ENCODE assay signal across 8 cellular contexts in genomic region chr12:120264511-120265202, GRCh38. TPM values are rescaled to one million over a fixed set of nuclear protein-coding genes. Genes with fewer than 3 reads are reported as not detected.
DNase-seq lines count a peak whose midpoint lies in the region; ATAC-seq and TF ChIP-seq lines count a peak whose summit lies in the region.

No MANE protein-coding gene starts in this region.

- H3K27me3 Mint-ChIP-seq in HFFc6 (ENCODE audit: insufficient read depth): 0 out of 2 replicates have a peak, but pooled peaks cover 1% of the 10 kb centered on the region

- H3K4me3 Mint-ChIP-seq in HFFc6: peak overlapping the region; percentile 96
- peak overlapping the region; percentile 94 for H3K4me3 Mint-ChIP-seq in stimulated activated effector memory CD8-positive, alpha-beta T cell treated with anti-CD3 and anti-CD28 coated beads, Interleukin-12 subunit alpha, Interleukin-12 subunit beta, amount 100 ng/mL, for 72 hours

- no peaks in the 10 kb centered on the region for H3K27me3 ChIP-seq in iPS-18a (ENCODE audit: control insufficient read depth, insufficient read depth, low read length)

- peaks cover 22% of the 10 kb centered on the region for H3K4me1 ChIP-seq in iPS-18a (ENCODE audit: control insufficient read depth, low read depth, low read length)

- no peaks in the 10 kb centered on the region for H3K36me3 ChIP-seq in iPS-18a (ENCODE audit: control insufficient read depth, low read depth, low read length)

- DNase-seq in HFFc6 (no peak), AG20443 (ENCODE audit: low spot score) (no peak), glomerular visceral epithelial cell (ENCODE audit: extremely low spot score) (no peak), NAMALWA (ENCODE audit: low spot score) (no peak)
- no peak for DNase-seq in activated naive CD4-positive, alpha-beta T cell treated with anti-CD3 and anti-CD28 coated beads, Interleukin-2, amount 50 U/mL, for 72 hours (ENCODE audit: low spot score in 2 of 2)
- no peak for DNase-seq in stimulated activated effector memory CD8-positive, alpha-beta T cell treated with anti-CD3 and anti-CD28 coated beads, Interleukin-12 subunit alpha, Interleukin-12 subunit beta, amount 100 ng/mL, for 72 hours (ENCODE audit: low spot score in 2 of 2)

- H3K27ac Mint-ChIP-seq in HFFc6: peak overlapping the region; percentile 83
- peak overlapping the region; percentile 89 to 90 for H3K27ac Mint-ChIP-seq in activated naive CD4-positive, alpha-beta T cell treated with anti-CD3 and anti-CD28 coated beads, Interleukin-2, amount 50 U/mL, for 72 hours
- peak overlapping the region; percentile 96 for H3K27ac Mint-ChIP-seq in stimulated activated effector memory CD8-positive, alpha-beta T cell treated with anti-CD3 and anti-CD28 coated beads, Interleukin-12 subunit alpha, Interleukin-12 subunit beta, amount 100 ng/mL, for 72 hours

- no peaks in the 10 kb centered on the region for H3K9me3 Mint-ChIP-seq in HFFc6
- no peaks in the 10 kb centered on the region for H3K9me3 Mint-ChIP-seq in activated naive CD4-positive, alpha-beta T cell treated with anti-CD3 and anti-CD28 coated beads, Interleukin-2, amount 50 U/mL, for 72 hours
- H3K9me3 Mint-ChIP-seq in stimulated activated effector memory CD8-positive, alpha-beta T cell treated with anti-CD3 and anti-CD28 coated beads, Interleukin-12 subunit alpha, Interleukin-12 subunit beta, amount 100 ng/mL, for 72 hours: no peaks in the 10 kb centered on the region

- H3K9me3 ChIP-seq in iPS-18a (ENCODE audit: control insufficient read depth, low read depth, low read length): no peaks in the 10 kb centered on the region

- peak overlapping the region; percentile 72 for H3K4me3 ChIP-seq in iPS-18a (ENCODE audit: low read length)

- ATAC-seq in activated naive CD4-positive, alpha-beta T cell treated with anti-CD3 and anti-CD28 coated beads, Interleukin-2, amount 50 U/mL, for 72 hours: peak in 1 of 2 donors; percentile 13
- no peak for ATAC-seq in stimulated activated effector memory CD8-positive, alpha-beta T cell treated with anti-CD3 and anti-CD28 coated beads, Interleukin-12 subunit alpha, Interleukin-12 subunit beta, amount 100 ng/mL, for 72 hours
- no peak for ATAC-seq in GM18873 (IDR thresholded peaks at IDR 0.05; ENCODE audit: low FRiP score, unreplicated experiment)

- peaks cover 53% of the 10 kb centered on the region for H3K4me1 Mint-ChIP-seq in HFFc6 (ENCODE audit: low read depth)
- peaks cover 58% of the 10 kb centered on the region for H3K4me1 Mint-ChIP-seq in stimulated activated effector memory CD8-positive, alpha-beta T cell treated with anti-CD3 and anti-CD28 coated beads, Interleukin-12 subunit alpha, Interleukin-12 subunit beta, amount 100 ng/mL, for 72 hours

- TF ChIP-seq CTCF in HFFc6 (IDR thresholded peaks at IDR 0.05): no peak

- H3K9ac ChIP-seq in iPS-18a (ENCODE audit: low read length): peak overlapping the region; percentile 72

- H3K27ac ChIP-seq in iPS-18a (ENCODE audit: low read length): no peak overlapping the region

- peaks cover 32% of the 10 kb centered on the region for H3K36me3 Mint-ChIP-seq in HFFc6 (ENCODE audit: low read depth)
- H3K36me3 Mint-ChIP-seq in activated naive CD4-positive, alpha-beta T cell treated with anti-CD3 and anti-CD28 coated beads, Interleukin-2, amount 50 U/mL, for 72 hours: peaks cover 7 to 8% of the 10 kb centered on the region in 2 donors
- peaks cover under 1% of the 10 kb centered on the region for H3K36me3 Mint-ChIP-seq in stimulated activated effector memory CD8-positive, alpha-beta T cell treated with anti-CD3 and anti-CD28 coated beads, Interleukin-12 subunit alpha, Interleukin-12 subunit beta, amount 100 ng/mL, for 72 hours

RNA-seq across cellular contexts. Expression of gene PXN, which starts 0.9 kb away (rescaled TPM):
- 100 to 1,000 TPM; 219 to 290 (median 253) TPM for total RNA-seq in HFFc6 (2021; fragmentation: NEBNext Ultra II Directional; extraction: Animal tissue kit (Norgen Biotek cat#: 25700))
- total RNA-seq in activated naive CD4-positive, alpha-beta T cell treated with anti-CD3 and anti-CD28 coated beads, Interleukin-2, amount 50 U/mL, for 72 hours: 10 to 100 TPM; 49.8 to 66.8 TPM

RNA-seq across cellular contexts. Expression of gene RNU4-2, which starts 27.0 kb away (rescaled TPM):
- total RNA-seq in HFFc6 (2021; fragmentation: NEBNext Ultra II Directional; extraction: Animal tissue kit (Norgen Biotek cat#: 25700)): 1,000 to 10,000 TPM in 5 of 6 experiments, 100 to 1,000 TPM in 1; 743 to 2,047 (median 1,452) TPM
- total RNA-seq in activated naive CD4-positive, alpha-beta T cell treated with anti-CD3 and anti-CD28 coated beads, Interleukin-2, amount 50 U/mL, for 72 hours: 1,000 to 10,000 TPM; 2,655 to 3,867 TPM

RNA-seq across cellular contexts. Expression of gene RNU4-1, which starts 28.4 kb away (rescaled TPM):
- 1,000 to 10,000 TPM in 4 of 6 experiments, 100 to 1,000 TPM in 2; 766 to 1,512 (median 1,200) TPM for total RNA-seq in HFFc6 (2021; fragmentation: NEBNext Ultra II Directional; extraction: Animal tissue kit (Norgen Biotek cat#: 25700))
- 1,000 to 10,000 TPM; 1,753 to 2,211 TPM for total RNA-seq in activated naive CD4-positive, alpha-beta T cell treated with anti-CD3 and anti-CD28 coated beads, Interleukin-2, amount 50 U/mL, for 72 hours

RNA-seq across cellular contexts. Expression of gene SIRT4, which starts 37.5 kb away (rescaled TPM):
- total RNA-seq in HFFc6 (2021; fragmentation: NEBNext Ultra II Directional; extraction: Animal tissue kit (Norgen Biotek cat#: 25700)): 1 to 10 TPM in 3 of 6 experiments, under 1 TPM in 3; 0.84 to 2.1 (median 1.1) TPM
- total RNA-seq in activated naive CD4-positive, alpha-beta T cell treated with anti-CD3 and anti-CD28 coated beads, Interleukin-2, amount 50 U/mL, for 72 hours: 1 to 10 TPM; 3.3 TPM
